ENCODE assay signal across 8 cellular contexts in genomic region chr11:119481021-119481666, GRCh38. TPM values are rescaled to one million over a fixed set of nuclear protein-coding genes. Genes with fewer than 3 reads are reported as not detected.
DNase-seq lines count a peak whose midpoint lies in the region; ATAC-seq and TF ChIP-seq lines count a peak whose summit lies in the region.

No MANE protein-coding gene starts in this region.

- H3K79me2 ChIP-seq in osteoblast (ENCODE audit: insufficient read depth, low read length) = no peaks in the 10 kb centered on the region

- no peak overlapping the region for H2AFZ ChIP-seq in osteoblast (ENCODE audit: low read length)

- WGBS in gastroesophageal sphincter (ENCODE audit: low coverage in 1 of 2), 2 donors = 54 to 75% methylated on average over 10 to 13 of the region's 31 CpGs
- WGBS in thyroid gland, 2 donors = 38 to 50% methylated on average over 15 to 22 of the region's 31 CpGs

- TF ChIP-seq CTCF in AG04450 (IDR thresholded peaks at IDR 0.05; ENCODE audit: low read depth, low read length) (peak; percentile 96), gastroesophageal sphincter (IDR thresholded peaks at IDR 0.05) (peak in 3 of 4 experiments; percentile 93 to 98 (median 96)), osteoblast (IDR thresholded peaks at IDR 0.05; ENCODE audit: extremely low read depth, low read depth, low read length) (peak; percentile 94), thyroid gland (IDR thresholded peaks at IDR 0.05) (peak; percentile 79 to 97 (median 94))

- POLR2A ChIA-PET in AG04450 (lab: Yijun Ruan, JAX) = no interaction called here

- peaks cover 4% of the 10 kb centered on the region for H4K20me1 ChIP-seq in osteoblast (ENCODE audit: insufficient read depth, low read length)

- H3K36me3 ChIP-seq in MG63 = no peaks in the 10 kb centered on the region
- no peaks in the 10 kb centered on the region for H3K36me3 ChIP-seq in gastroesophageal sphincter
- H3K36me3 ChIP-seq in osteoblast (ENCODE audit: insufficient read depth, low read length) = no peaks in the 10 kb centered on the region
- no peaks in the 10 kb centered on the region for H3K36me3 ChIP-seq in thyroid gland

- CTCF ChIA-PET in AG04450 (lab: Charles Lee) = interaction anchor here (0.7 to 2.6 kb wide), 17 partner anchors 11 to 631 kb away, joined by 3 to 18 read pairs (median 4); partner anchors contain the start of gene NECTIN1

- H3K27me3 ChIP-seq in AG04450 (ENCODE audit: control insufficient read depth, insufficient read depth, low read length) (peaks cover 37% of the 10 kb centered on the region), MG63 (no peaks in the 10 kb centered on the region), gastroesophageal sphincter (no peaks in the 10 kb centered on the region), osteoblast (ENCODE audit: insufficient read depth, low read length) (peaks cover 52% of the 10 kb centered on the region), thyroid gland (no peaks in the 10 kb centered on the region)

- intact Hi-C loops in thyroid gland (cut with DNase I) = loop anchor here (5.0 to 10.0 kb wide), 3 partner anchors 246 to 624 kb away; partner anchors contain the start of gene NECTIN1

- H3K4me1 ChIP-seq in gastroesophageal sphincter = peaks cover 0 to 12% (median 3%) of the 10 kb centered on the region in 3 donors
- H3K4me1 ChIP-seq in osteoblast (ENCODE audit: insufficient read depth, low read length) = peaks cover 6% of the 10 kb centered on the region
- peaks cover 0 to 10% of the 10 kb centered on the region in 2 donors for H3K4me1 ChIP-seq in thyroid gland

- H3K27ac ChIP-seq in AG04450 (ENCODE audit: low read depth, low read length) (no peak overlapping the region), gastroesophageal sphincter (no peak overlapping the region), osteoblast (ENCODE audit: low read depth, low read length) (no peak overlapping the region), thyroid gland (no peak overlapping the region)

- DNase-seq in AG04450 (ENCODE audit: low read depth, low spot score) (peak; percentile 65), MG63 (peak; percentile 90), SHP77 treated with DMSO at 0.1 percent for 48 hours (lab: John Stamatoyannopoulos, UW) (peak; percentile 44), osteoblast (ENCODE audit: insufficient read length, low spot score, missing footprints) (peak; percentile 100), thyroid gland (peak; percentile 74 to 77)
- DNase-seq in activated gamma-delta T cell treated with anti-CD3 and anti-CD28 coated beads, Interleukin-2, amount 50 U/mL, for 16 hours (ENCODE audit: low read depth) = peak; percentile 35

- H3K9me3 ChIP-seq in AG04450 (ENCODE audit: control insufficient read depth, insufficient read depth, low read length) (no peaks in the 10 kb centered on the region; the same call in 1 of the 2 replicates), MG63 (no peaks in the 10 kb centered on the region), gastroesophageal sphincter (no peaks in the 10 kb centered on the region), osteoblast (ENCODE audit: low read depth, low read length) (no peaks in the 10 kb centered on the region), thyroid gland (no peaks in the 10 kb centered on the region)

- H3K4me2 ChIP-seq in osteoblast (ENCODE audit: insufficient read depth, low read length) = peak overlapping the region; percentile 59

- ATAC-seq in GM18909 (IDR thresholded peaks at IDR 0.05; ENCODE audit: poor library complexity, unreplicated experiment) (peak; percentile 64), gastroesophageal sphincter (peak; percentile 94)

- no peak overlapping the region for H3K4me3 ChIP-seq in AG04450 (ENCODE audit: low read depth, low read length)
- no peak overlapping the region for H3K4me3 ChIP-seq in MG63
- H3K4me3 ChIP-seq in gastroesophageal sphincter = no peak overlapping the region
- H3K4me3 ChIP-seq in osteoblast (ENCODE audit: insufficient read depth, low read length) = no peak overlapping the region
- no peak overlapping the region for H3K4me3 ChIP-seq in thyroid gland (replicated peaks in 1 of 3)

- no peak for TF ChIP-seq EP300 in gastroesophageal sphincter (IDR thresholded peaks at IDR 0.05)

- TF ChIP-seq POLR2A in gastroesophageal sphincter (IDR thresholded peaks at IDR 0.05) = no peak
- TF ChIP-seq POLR2A in thyroid gland (IDR thresholded peaks at IDR 0.05) = no peak

RNA-seq across cellular contexts. Expression of gene THY1, which starts 58.2 kb away (rescaled TPM):
- 915 and 1,307 TPM in 2 replicates for polyA plus RNA-seq in AG04450 (2011; rRNA removed)
- 1,003 and 1,444 TPM in 2 replicates for polyA minus RNA-seq in AG04450 (2011; rRNA and poly(A)+ RNA removed)
- total RNA-seq in MG63 (2014; rRNA removed; shearing (Covaris generic); ENCODE audit: low replicate concordance) = 122 and 188 TPM in 2 replicates
- 10 to 100 TPM in 3 of 4 donors, 1 to 10 TPM in 1; 2.5 to 34.5 (median 16.8) TPM for total RNA-seq in gastroesophageal sphincter
- total RNA-seq in osteoblast = 308 and 400 TPM in 2 replicates
- total RNA-seq in thyroid gland = 10 to 100 TPM; 14.1 to 43.4 (median 30.6) TPM

Comparison
In these comparisons a context has a peak if more than half of its experiments do, and no peak if none do; other contexts are left out.
1. DNase-seq: peak in every context shown above with its lines; median percentile 100 in osteoblast; 90 in MG63; 76 in thyroid gland; 65 in AG04450; 44 in SHP77 treated with DMSO at 0.1 percent for 48 hours; 35 in activated gamma-delta T cell treated with anti-CD3 and anti-CD28 coated beads, Interleukin-2, amount 50 U/mL, for 16 hours.